In genomic region chr22:25405854-25406509, GRCh38 we compare ENCODE assay signal across 8 cellular contexts.
DNase-seq lines count a peak whose midpoint lies in the region; ATAC-seq and TF ChIP-seq lines count a peak whose summit lies in the region.

No MANE protein-coding gene starts in this region.

- DNase-seq in HFFc6 (no peak), immature natural killer cell (no peak), NOMO-1 treated with dmso at 0.1 percent for 144 hours (lab: John Stamatoyannopoulos, UW; ENCODE audit: unreplicated experiment) (no peak), NCI-H1092 treated with DMSO at 0.1 percent for 48 hours (lab: John Stamatoyannopoulos, UW) (no peak)
- DNase-seq in stimulated activated CD4-positive, alpha-beta T cell treated with anti-CD3 and anti-CD28 coated beads, Interleukin-2, amount 100 ng/mL, for 48 hours = no peak

- TF ChIP-seq CTCF in HFFc6 (IDR thresholded peaks at IDR 0.05) = no peak

- H3K27me3 Mint-ChIP-seq in HFFc6 (ENCODE audit: insufficient read depth) = peaks cover 13% of the 10 kb centered on the region
- H3K27me3 Mint-ChIP-seq in activated T-helper 17 cell treated with anti-CD3 and anti-CD28 coated beads, Interleukin-2, amount 50 U/mL, for 72 hours = no peaks in the 10 kb centered on the region
- H3K27me3 Mint-ChIP-seq in immature natural killer cell (ENCODE audit: low read depth in 3 of 3) = peaks cover 0 to 7% (median 3%) of the 10 kb centered on the region in 3 donors
- H3K27me3 Mint-ChIP-seq in stimulated activated memory B cell treated with anti-CD40 and anti-IgM and Interleukin-4, amounts not matched to agents 10 μg/mL and 1 μg/mL and 100 μg/mL, for 72 hours = no peaks in the 10 kb centered on the region

- H3K4me1 Mint-ChIP-seq in HFFc6 (ENCODE audit: low read depth) = peaks cover 37% of the 10 kb centered on the region
- peaks cover 7% of the 10 kb centered on the region for H3K4me1 Mint-ChIP-seq in activated T-helper 17 cell treated with anti-CD3 and anti-CD28 coated beads, Interleukin-2, amount 50 U/mL, for 72 hours
- peaks cover 43 to 44% of the 10 kb centered on the region in 2 donors for H3K4me1 Mint-ChIP-seq in immature natural killer cell
- peaks cover 47% of the 10 kb centered on the region for H3K4me1 Mint-ChIP-seq in stimulated activated memory B cell treated with anti-CD40 and anti-IgM and Interleukin-4, amounts not matched to agents 10 μg/mL and 1 μg/mL and 100 μg/mL, for 72 hours

- H3K27ac Mint-ChIP-seq in HFFc6 (peak overlapping the region; percentile 76), immature natural killer cell (peak overlapping the region; percentile 59 to 87 (median 69))
- H3K27ac Mint-ChIP-seq in activated T-helper 17 cell treated with anti-CD3 and anti-CD28 coated beads, Interleukin-2, amount 50 U/mL, for 72 hours = peak overlapping the region; percentile 64
- H3K27ac Mint-ChIP-seq in stimulated activated memory B cell treated with anti-CD40 and anti-IgM and Interleukin-4, amounts not matched to agents 10 μg/mL and 1 μg/mL and 100 μg/mL, for 72 hours = peak overlapping the region; percentile 60

- no peak for ATAC-seq in activated T-helper 17 cell treated with anti-CD3 and anti-CD28 coated beads, Interleukin-2, amount 50 U/mL, for 72 hours (replicated peaks)
- ATAC-seq in stimulated activated memory B cell treated with anti-CD40 and anti-IgM and Interleukin-4, amounts not matched to agents 10 μg/mL and 1 μg/mL and 100 μg/mL, for 72 hours = no peak
- no peak for ATAC-seq in GM19463 (IDR thresholded peaks at IDR 0.05; ENCODE audit: unreplicated experiment)

- H3K4me3 Mint-ChIP-seq in HFFc6 (peak overlapping the region; percentile 84), immature natural killer cell (peak overlapping the region; percentile 74 to 80 (median 79))
- peak overlapping the region; percentile 69 for H3K4me3 Mint-ChIP-seq in activated T-helper 17 cell treated with anti-CD3 and anti-CD28 coated beads, Interleukin-2, amount 50 U/mL, for 72 hours
- peak overlapping the region; percentile 69 for H3K4me3 Mint-ChIP-seq in stimulated activated memory B cell treated with anti-CD40 and anti-IgM and Interleukin-4, amounts not matched to agents 10 μg/mL and 1 μg/mL and 100 μg/mL, for 72 hours

- H3K36me3 Mint-ChIP-seq in HFFc6 (ENCODE audit: low read depth) (no peaks in the 10 kb centered on the region), immature natural killer cell (no peaks in the 10 kb centered on the region)
- H3K36me3 Mint-ChIP-seq in activated T-helper 17 cell treated with anti-CD3 and anti-CD28 coated beads, Interleukin-2, amount 50 U/mL, for 72 hours (ENCODE audit: low read depth) = no peaks in the 10 kb centered on the region
- H3K36me3 Mint-ChIP-seq in stimulated activated memory B cell treated with anti-CD40 and anti-IgM and Interleukin-4, amounts not matched to agents 10 μg/mL and 1 μg/mL and 100 μg/mL, for 72 hours = no peaks in the 10 kb centered on the region

- H3K9me3 Mint-ChIP-seq in HFFc6 (no peaks in the 10 kb centered on the region), immature natural killer cell (peaks cover 0 to 2% (median 0%) of the 10 kb centered on the region in 6 donors)
- no peaks in the 10 kb centered on the region for H3K9me3 Mint-ChIP-seq in activated T-helper 17 cell treated with anti-CD3 and anti-CD28 coated beads, Interleukin-2, amount 50 U/mL, for 72 hours
- no peaks in the 10 kb centered on the region for H3K9me3 Mint-ChIP-seq in stimulated activated memory B cell treated with anti-CD40 and anti-IgM and Interleukin-4, amounts not matched to agents 10 μg/mL and 1 μg/mL and 100 μg/mL, for 72 hours
